In genomic region chr16:1999866-2000514, GRCh38 we compare ENCODE assay signal across 28 cellular contexts. TPM values are rescaled to one million over a fixed set of nuclear protein-coding genes. Genes with fewer than 3 reads are reported as not detected.
"Had no signal": no experiment of that assay in that cellular context is flagged by ENCODE, and none has a peak within 500 bp of the region (broad histone marks: within the 10 kb centered on the region; RNA-seq: fewer than 3 reads in every experiment).

No MANE protein-coding gene starts in this region.

- DNase-seq: activated CD4-positive, alpha-beta T cell treated with anti-CD3 and anti-CD28 coated beads for 36 hours; activated CD4-positive, alpha-beta T cell treated with anti-CD3 and anti-CD28 coated beads, Interleukin-2, amount 50 U/mL, for 4 hours; activated CD8-positive, alpha-beta memory T cell treated with anti-CD3 and anti-CD28 coated beads for 24 hours; activated naive CD4-positive, alpha-beta T cell treated with Interleukin-2 at 50 U/mL for 16 hours; activated naive CD8-positive, alpha-beta T cell treated with anti-CD3 and anti-CD28 coated beads for 36 hours; activated T-cell treated with anti-CD3 and anti-CD28 coated beads, Interleukin-2, amount 50 U/mL, for 48 hours; effector memory CD4-positive, alpha-beta T cell; foreskin melanocyte; immature natural killer cell; kidney glomerular epithelial cell; naive thymus-derived CD4-positive, alpha-beta T cell; retina; sigmoid colon; stimulated activated CD4-positive, alpha-beta T cell treated with anti-CD3 and anti-CD28 coated beads, Interleukin-4, amount 100 ng/mL, for 1 hour; stimulated activated naive CD4-positive, alpha-beta T cell; T1000; testis; trophoblast cell; uterus had no signal

- H3K9me3 ChIP-seq: left lung, sigmoid colon, testis, uterus had no signal

- H3K36me3 ChIP-seq: uterus had no signal

- H3K4me2 ChIP-seq: hepatocyte had no signal

- H3K27me3 ChIP-seq: hepatocyte, left lung, sigmoid colon, testis, uterus had no signal

- H3K27ac ChIP-seq: hepatocyte, left lung, sigmoid colon, testis, uterus had no signal

- FAIRE-seq: astrocyte, colon, endothelial cell of umbilical vein had no signal

- H2AFZ ChIP-seq: hepatocyte had no signal

- ATAC-seq: activated CD4-positive, alpha-beta T cell treated with anti-CD3 and anti-CD28 coated beads for 36 hours; esophagus mucosa; left lung; naive thymus-derived CD4-positive, alpha-beta T cell; WTC11 had no signal

- H3K4me3 ChIP-seq: hepatocyte, left lung, lung, sigmoid colon, testis, uterus had no signal

RNA-seq across cellular contexts. Expression of gene NOXO1, which starts 18.7 kb away (rescaled TPM):
- total RNA-seq: activated CD4-positive, alpha-beta T cell treated with anti-CD3 and anti-CD28 coated beads for 36 hours; omental fat pad; sigmoid colon had no signal

RNA-seq across cellular contexts. Expression of gene NPW, which starts 19.6 kb away (rescaled TPM):
- total RNA-seq: sigmoid colon had no signal
- polyA plus RNA-seq: immature natural killer cell; naive thymus-derived CD4-positive, alpha-beta T cell had no signal
